Comparison of ENCODE assay signal across 7 cellular contexts in the genomic region with DNA sequence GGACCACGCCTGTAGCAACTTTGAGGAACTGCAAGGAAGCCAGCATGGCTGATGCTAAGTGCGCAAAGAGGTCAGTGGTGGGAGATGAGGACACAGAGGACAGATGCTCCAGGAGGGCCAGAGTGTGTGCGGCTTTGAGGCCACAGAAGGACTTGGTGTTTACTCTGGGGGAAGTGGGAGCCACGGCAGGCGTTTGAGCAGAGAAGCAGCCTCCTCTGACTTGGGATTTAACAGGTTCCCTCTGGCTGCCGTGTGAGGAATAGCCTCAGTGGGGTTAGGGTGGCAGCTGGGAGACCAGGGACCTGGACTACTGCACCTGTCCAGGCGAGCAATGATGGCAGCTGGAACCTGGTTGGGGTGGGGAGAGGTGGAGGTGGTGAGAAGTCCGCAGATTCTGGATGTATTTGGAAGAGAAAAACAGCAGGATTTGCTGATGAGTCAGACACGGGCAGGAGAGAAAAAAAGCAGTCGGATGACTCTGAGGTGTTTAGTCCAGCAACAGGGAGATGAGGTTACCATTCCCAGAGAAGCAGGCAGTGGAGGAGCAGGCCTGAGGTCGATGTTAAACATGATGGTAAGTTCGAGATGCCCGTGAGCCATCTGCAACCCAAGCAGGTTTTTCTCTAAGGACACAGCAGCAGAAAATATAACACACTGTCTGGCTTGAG.
A peak's percentile ranks its signal among the peaks of the same experiment; 100 is the strongest.
DNase-seq lines count a peak whose midpoint lies in the region; ATAC-seq and TF ChIP-seq lines count a peak whose summit lies in the region.

No MANE protein-coding gene starts in this region.

- intact Hi-C loops in IMR-90 (cut with micrococcal nuclease) = no loop called here
- intact Hi-C loops in Caco-2 (cut with micrococcal nuclease; ENCODE audit: unreplicated experiment) = loop anchor here (5.0 kb wide), 1 partner anchor 38 kb away; no protein-coding TSS in a partner anchor

- no peak overlapping the region; the same call in 1 of the 2 replicates for H3K18ac ChIP-seq in IMR-90 (ENCODE audit: low read depth, low read length)

- no peak overlapping the region for H3K4me3 Mint-ChIP-seq in Caco-2 (ENCODE audit: unreplicated experiment)

- H2AFZ ChIP-seq in IMR-90 (replicated peaks; ENCODE audit: low read length, poor library complexity) (peak overlapping the region; percentile 45), SK-N-SH (ENCODE audit: low read depth) (peak overlapping the region; percentile 52; the same call in 1 of the 2 replicates)

- H3K9me3 Mint-ChIP-seq in Caco-2 (ENCODE audit: unreplicated experiment) = no peaks in the 10 kb centered on the region

- CTCF ChIA-PET in IMR-90 (lab: Yijun Ruan, JAX) (interaction anchor here (1.1 to 1.2 kb wide), 2 partner anchors 9 to 20 kb away, joined by 3 read pairs; no protein-coding TSS in a partner anchor), SK-N-SH (lab: Yijun Ruan, JAX) (interaction anchor here (0.6 to 1.6 kb wide), 7 partner anchors 46 to 308 kb away, joined by 3 to 5 read pairs (median 3); no protein-coding TSS in a partner anchor), Caco-2 (lab: Charles Lee) (no interaction called here)

- H2BK20ac ChIP-seq in IMR-90 (ENCODE audit: low read depth, low read length) = peak overlapping the region; percentile 85

- H3K23ac ChIP-seq in IMR-90 (ENCODE audit: low read depth, low read length) = 0 out of 2 replicates have a peak overlapping the region, but pooled peaks have one; percentile 35

- H4K5ac ChIP-seq in IMR-90 (ENCODE audit: low read depth, low read length) = no peak overlapping the region; the same call in 1 of the 2 replicates

- in situ Hi-C loops in IMR-90 (cut with MboI; ENCODE audit: low sequenced_read_pairs) = no loop called here

- H3K4me2 ChIP-seq in IMR-90 (ENCODE audit: low read depth, low read length) (no peak overlapping the region; the same call in 1 of the 2 replicates), SK-N-SH (peak overlapping the region; percentile 57)

- H3K9ac ChIP-seq in IMR-90 (ENCODE audit: low read depth, low read length) = no peak overlapping the region; the same call in 1 of the 2 replicates
- peak overlapping the region; percentile 43 for H3K9ac ChIP-seq in SK-N-SH

- no peaks in the 10 kb centered on the region for H3K36me3 Mint-ChIP-seq in Caco-2 (ENCODE audit: insufficient read depth, unreplicated experiment)

- no peaks in the 10 kb centered on the region for H3K36me3 ChIP-seq in IMR-90 (ENCODE audit: control insufficient read depth, insufficient read depth, low read length)
- no peaks in the 10 kb centered on the region for H3K36me3 ChIP-seq in SK-N-SH (replicated peaks in 1 of 2; ENCODE audit: control insufficient read depth in 1 of 2, insufficient read depth in 2 of 2, low read length in 1 of 2)
- no peaks in the 10 kb centered on the region for H3K36me3 ChIP-seq in right atrium auricular region
- no peaks in the 10 kb centered on the region for H3K36me3 ChIP-seq in tibial nerve
- no peaks in the 10 kb centered on the region for H3K36me3 ChIP-seq in Caco-2 (ENCODE audit: control insufficient read depth, insufficient read depth, low read length)

- no peaks in the 10 kb centered on the region; the same call in 1 of the 2 replicates for H3K9me1 ChIP-seq in IMR-90 (ENCODE audit: insufficient read depth, low read length)

- peak overlapping the region; percentile 37 for H4K91ac ChIP-seq in IMR-90 (ENCODE audit: insufficient read depth, low read depth, low read length)

- peak; percentile 88 for ATAC-seq in IMR-90 (ENCODE audit: low read depth)
- no peak for ATAC-seq in GM19397 (IDR thresholded peaks at IDR 0.05; ENCODE audit: unreplicated experiment)

- TF ChIP-seq EP300 in SK-N-SH (IDR thresholded peaks at IDR 0.05; ENCODE audit: borderline replicate concordance in 1 of 2, low read depth in 1 of 2, low read length in 1 of 2) (no peak), tibial nerve (IDR thresholded peaks at IDR 0.05) (no peak)

- no peaks in the 10 kb centered on the region for H3K27me3 Mint-ChIP-seq in Caco-2 (ENCODE audit: insufficient read depth, unreplicated experiment)

- H2AK9ac ChIP-seq in IMR-90 (replicated peaks; ENCODE audit: low read depth, low read length, poor library complexity) = peak overlapping the region; percentile 86

- TF ChIP-seq POLR2A in IMR-90 (IDR thresholded peaks at IDR 0.05; ENCODE audit: low read depth, low read length) = no peak
- no peak for TF ChIP-seq POLR2A in tibial nerve (IDR thresholded peaks at IDR 0.05)

- H3K4me3 ChIP-seq in IMR-90 (ENCODE audit: insufficient read depth, low read depth, low read length) = no peak overlapping the region
- H3K4me3 ChIP-seq in SK-N-SH (ENCODE audit: low read depth in 2 of 2, low read length in 1 of 2) = peak overlapping the region in 1 of 2 experiments; percentile 7; a peak in 2 of 4 replicates
- H3K4me3 ChIP-seq in right atrium auricular region = no peak overlapping the region
- H3K4me3 ChIP-seq in tibial nerve = no peak overlapping the region
- H3K4me3 ChIP-seq in Caco-2 (ENCODE audit: low read depth, low read length) = no peak overlapping the region

- H3K56ac ChIP-seq in IMR-90 (ENCODE audit: extremely low read depth, insufficient read depth, low read length) = no peak overlapping the region

- H3K4ac ChIP-seq in IMR-90 (ENCODE audit: low read depth, low read length) = peak overlapping the region; percentile 70

- H3K79me1 ChIP-seq in IMR-90 (ENCODE audit: low read depth in 1 of 2, low read length in 2 of 2) = no peaks in the 10 kb centered on the region

- 51% methylated on average over 4 of the region's 13 CpGs; no CpG with 5 or more reads in 1 of the 2 experiments for WGBS in IMR-90 (ENCODE audit: extremely low coverage in 2 of 2, insufficient read length in 1 of 2), 2 experiments
- 44% methylated on average over 13 of the region's 13 CpGs for WGBS in SK-N-SH (ENCODE audit: low lambda C conversion rate)
- 69 to 77% methylated on average over 13 of the region's 13 CpGs for WGBS in tibial nerve, 2 donors

- POLR2A ChIA-PET in IMR-90 (lab: Charles Lee; ENCODE audit: unreplicated experiment) = no interaction called here
- POLR2A ChIA-PET in SK-N-SH (lab: Yijun Ruan, JAX) = interaction anchor here (1.1 to 1.6 kb wide), 2 partner anchors 38 to 176 kb away, joined by 4 read pairs; no protein-coding TSS in a partner anchor
- POLR2A ChIA-PET in Caco-2 (lab: Charles Lee) = no interaction called here

- peak overlapping the region; percentile 52; the same call in 1 of the 2 replicates for H2AK5ac ChIP-seq in IMR-90 (ENCODE audit: low read depth, low read length)

- peak overlapping the region; percentile 50 for H2BK5ac ChIP-seq in IMR-90 (ENCODE audit: low read depth, low read length, poor library complexity, severe bottlenecking)

- H3K27ac ChIP-seq in IMR-90 (ENCODE audit: insufficient read depth, low read length) (peak overlapping the region; percentile 9; the same call in 1 of the 2 replicates), SK-N-SH (ENCODE audit: low read depth in 2 of 2, low read length in 1 of 2) (peak overlapping the region; percentile 88 to 98), right atrium auricular region (peak overlapping the region; percentile 46 to 61), tibial nerve (peak overlapping the region in 3 of 4 donors; percentile 10 to 55 (median 44))

- H3K27me3 ChIP-seq in IMR-90 (ENCODE audit: control insufficient read depth, insufficient read depth, low read length) = no peaks in the 10 kb centered on the region
- H3K27me3 ChIP-seq in SK-N-SH (ENCODE audit: insufficient read depth) = no peaks in the 10 kb centered on the region
- no peaks in the 10 kb centered on the region for H3K27me3 ChIP-seq in right atrium auricular region
- H3K27me3 ChIP-seq in tibial nerve = no peaks in the 10 kb centered on the region
- H3K27me3 ChIP-seq in Caco-2 (replicated peaks; ENCODE audit: control insufficient read depth, insufficient read depth, low read length) = no peaks in the 10 kb centered on the region

- no TSS peak for BruUV-seq in IMR-90 (replicated peaks; lab: Mats Ljungman, UMichigan)
- BruUV-seq in Caco-2 (replicated peaks; lab: Mats Ljungman, UMichigan) = no TSS peak

- H3K4me1 ChIP-seq in IMR-90 (ENCODE audit: control insufficient read depth, insufficient read depth, low read length) (peaks cover 12% of the 10 kb centered on the region), SK-N-SH (ENCODE audit: control insufficient read depth in 1 of 2, insufficient read depth in 2 of 2, low read depth in 1 of 2, low read length in 1 of 2) (peaks cover 14 to 38% of the 10 kb centered on the region in 2 experiments; a peak in 3 of 4 replicates), right atrium auricular region (peaks cover 0 to 16% of the 10 kb centered on the region in 2 donors), tibial nerve (peaks cover 0 to 34% (median 0%) of the 10 kb centered on the region in 4 donors), Caco-2 (peaks cover 11% of the 10 kb centered on the region)

- DNase-seq in IMR-90 (peak; percentile 82), SK-N-SH (no peak), right atrium auricular region (ENCODE audit: low spot score) (no peak), tibial nerve (ENCODE audit: low spot score in 2 of 2) (no peak), Caco-2 (no peak), SW 1271 (lab: John Stamatoyannopoulos, UW) (no peak)

- no peaks in the 10 kb centered on the region for H3K9me2 ChIP-seq in SK-N-SH

- H3K9me3 ChIP-seq in IMR-90 (ENCODE audit: control insufficient read depth, insufficient read depth, low read length) (peaks cover 3% of the 10 kb centered on the region; the same call in 1 of the 2 replicates), SK-N-SH (no peaks in the 10 kb centered on the region), right atrium auricular region (no peaks in the 10 kb centered on the region), tibial nerve (no peaks in the 10 kb centered on the region), Caco-2 (no peaks in the 10 kb centered on the region)

- H2BK120ac ChIP-seq in IMR-90 (ENCODE audit: low read depth, low read length) = peak overlapping the region; percentile 72

- peaks cover 16% of the 10 kb centered on the region for H3F3A ChIP-seq in SK-N-SH (replicated peaks; ENCODE audit: insufficient read depth)

- peaks cover 24% of the 10 kb centered on the region for H3K4me1 Mint-ChIP-seq in Caco-2 (ENCODE audit: low read depth, unreplicated experiment)

- TF ChIP-seq RAD21 in IMR-90 (IDR thresholded peaks at IDR 0.05; ENCODE audit: low read length) (no peak), SK-N-SH (IDR thresholded peaks at IDR 0.05; ENCODE audit: low read length) (no peak; the same call in none of the 2 replicates)

- no peak overlapping the region for H3K27ac Mint-ChIP-seq in Caco-2 (ENCODE audit: unreplicated experiment)

- TF ChIP-seq CTCF in IMR-90 (conservative IDR thresholded peaks at IDR 0.05; ENCODE audit: low read depth, low read length) (0 out of 2 replicates have a peak, but pooled peaks have one; percentile 22), SK-N-SH (IDR thresholded peaks at IDR 0.05) (peak; percentile 46), right atrium auricular region (IDR thresholded peaks at IDR 0.05) (peak in 1 of 2 donors; percentile 47), tibial nerve (IDR thresholded peaks at IDR 0.05) (peak in 1 of 5 experiments; percentile 23), Caco-2 (IDR thresholded peaks at IDR 0.05; ENCODE audit: insufficient read depth in 1 of 2, low read depth in 1 of 2, low read length in 1 of 2, severe bottlenecking in 1 of 2, unreplicated experiment in 1 of 2) (peak in 1 of 2 experiments; percentile 31)

- H3K79me2 ChIP-seq in SK-N-SH (ENCODE audit: insufficient read depth) = no peaks in the 10 kb centered on the region

- dilution Hi-C loops in IMR-90 (cut with HindIII; ENCODE audit: low sequenced_read_pairs, unreplicated experiment) = no loop called here

- H4K20me1 ChIP-seq in IMR-90 (ENCODE audit: insufficient read depth, low read length) = peaks cover 3% of the 10 kb centered on the region; the same call in 1 of the 2 replicates
- H4K20me1 ChIP-seq in SK-N-SH (ENCODE audit: insufficient read depth) = no peaks in the 10 kb centered on the region

- H4K8ac ChIP-seq in IMR-90 (ENCODE audit: low read depth in 2 of 2, low read length in 2 of 2) = peak overlapping the region in 1 of 2 experiments; percentile 62; a peak in 1 of 4 replicates

- peak overlapping the region; percentile 82 for H3K14ac ChIP-seq in IMR-90 (replicated peaks; ENCODE audit: low read depth, low read length)

- H2BK15ac ChIP-seq in IMR-90 (ENCODE audit: low read depth, low read length) = peak overlapping the region; percentile 9; the same call in 1 of the 3 replicates

Comparison
In these comparisons a context has a peak if more than half of its experiments do, and no peak if none do; other contexts are left out.
1. H3K27ac ChIP-seq: peak in every context shown above with its lines; median percentile 93 in SK-N-SH; 54 in right atrium auricular region; 44 in tibial nerve; 9 in IMR-90.